ENCODE assay signal across 24 cellular contexts in the genomic region with DNA sequence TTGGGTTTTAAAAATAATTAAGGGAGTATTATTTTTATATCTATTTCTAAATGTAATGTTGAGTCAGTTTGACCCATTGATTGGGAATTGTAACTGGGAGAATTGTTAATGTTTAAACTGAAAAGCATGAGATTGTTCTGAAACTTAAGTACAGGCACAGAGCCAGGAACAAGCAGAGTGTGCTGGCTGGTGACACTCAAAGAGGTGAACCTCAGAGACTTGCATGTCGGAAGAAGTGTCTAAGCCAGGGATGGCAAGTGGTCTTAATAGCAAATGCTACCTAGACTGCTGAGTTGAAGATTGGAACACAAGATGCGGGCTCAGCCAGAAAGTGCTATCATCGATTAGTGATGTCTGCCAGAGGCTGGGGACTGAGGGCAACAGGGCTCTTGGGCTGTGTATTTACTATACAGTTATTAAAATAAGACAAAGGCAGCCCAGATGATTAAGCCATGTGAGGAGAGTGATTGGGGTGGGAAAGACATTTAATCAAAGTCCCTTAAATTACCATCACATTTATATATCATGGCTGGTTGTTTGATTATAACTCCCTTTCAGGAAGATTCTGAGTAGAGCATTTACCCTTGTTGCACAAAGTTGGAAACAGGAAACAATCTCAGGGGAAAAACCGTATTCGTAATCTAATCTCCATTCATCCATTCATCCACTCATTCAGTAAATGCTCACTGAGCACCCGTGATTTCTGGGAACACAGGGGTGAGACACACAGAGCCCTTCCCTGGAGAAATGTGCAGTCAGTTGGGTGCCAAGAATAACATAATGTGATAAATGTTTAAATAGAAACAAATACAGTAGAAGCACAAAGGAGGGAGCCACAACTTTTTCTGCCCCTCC. TPM values are rescaled to one million over a fixed set of nuclear protein-coding genes. Genes with fewer than 3 reads are reported as not detected.
A peak's percentile ranks its signal among the peaks of the same experiment; 100 is the strongest.
DNase-seq lines count a peak whose midpoint lies in the region; ATAC-seq, FAIRE-seq and TF ChIP-seq lines count a peak whose summit lies in the region.
"Had no signal": no experiment of that assay in that cellular context is flagged by ENCODE, and none has a peak within 500 bp of the region (broad histone marks: within the 10 kb centered on the region; RNA-seq: fewer than 3 reads in every experiment).

No MANE protein-coding gene starts in this region.

- H3K27me3 ChIP-seq in MG63 (no peaks in the 10 kb centered on the region), endocrine pancreas (ENCODE audit: control insufficient read depth, insufficient read depth, low read length) (no peaks in the 10 kb centered on the region), pancreas (no peaks in the 10 kb centered on the region)
- no peaks in the 10 kb centered on the region for H3K27me3 ChIP-seq in CD8-positive, alpha-beta memory T cell (ENCODE audit: insufficient read depth, low read length, poor library complexity, severe bottlenecking)

- H3K36me3 Mint-ChIP-seq in CD8-positive, alpha-beta memory T cell: no peaks in the 10 kb centered on the region
- H3K36me3 Mint-ChIP-seq: activated CD8-positive, alpha-beta memory T cell treated with anti-CD3 and anti-CD28 coated beads, Interleukin-2, amount 10 ng/mL, durations not matched to agents 7 days and 5 days; activated naive CD4-positive, alpha-beta T cell treated with anti-CD3 and anti-CD28 coated beads, Interleukin-2, amount 50 U/mL, for 24 hours; CD4-positive, CD25-positive, alpha-beta regulatory T cell; type B pancreatic cell had no signal

- no peak for FAIRE-seq in pancreas (lab: Jason Lieb, UNC)
- FAIRE-seq: H54 had no signal

- no peaks in the 10 kb centered on the region for H3K4me1 Mint-ChIP-seq in CD8-positive, alpha-beta memory T cell
- H3K4me1 Mint-ChIP-seq: activated CD4-positive, alpha-beta T cell treated with anti-CD3 and anti-CD28 coated beads, Interleukin-2, amount 10 ng/mL, durations not matched to agents 7 days and 5 days; activated CD8-positive, alpha-beta memory T cell treated with anti-CD3 and anti-CD28 coated beads, Interleukin-2, amount 10 ng/mL, durations not matched to agents 7 days and 5 days; activated naive CD4-positive, alpha-beta T cell treated with anti-CD3 and anti-CD28 coated beads, Interleukin-2, amount 50 U/mL, for 24 hours; CD4-positive, CD25-positive, alpha-beta regulatory T cell had no signal

- H3K36me3 ChIP-seq in MG63 (no peaks in the 10 kb centered on the region), endocrine pancreas (ENCODE audit: control insufficient read depth, insufficient read depth, low read length) (no peaks in the 10 kb centered on the region), pancreas (no peaks in the 10 kb centered on the region)
- H3K36me3 ChIP-seq in CD8-positive, alpha-beta memory T cell (ENCODE audit: insufficient read depth, low read length): no peaks in the 10 kb centered on the region

- peaks cover 0 to 6% (median 0%) of the 10 kb centered on the region in 5 donors for H3K9me3 Mint-ChIP-seq in CD8-positive, alpha-beta memory T cell
- H3K9me3 Mint-ChIP-seq: activated CD4-positive, alpha-beta T cell treated with anti-CD3 and anti-CD28 coated beads, Interleukin-2, amount 10 ng/mL, durations not matched to agents 7 days and 5 days; activated naive CD4-positive, alpha-beta T cell treated with anti-CD3 and anti-CD28 coated beads, Interleukin-2, amount 50 U/mL, for 24 hours; type B pancreatic cell had no signal

- no peak overlapping the region for H3K4me3 Mint-ChIP-seq in CD8-positive, alpha-beta memory T cell
- H3K4me3 Mint-ChIP-seq: activated CD4-positive, alpha-beta T cell treated with anti-CD3 and anti-CD28 coated beads, Interleukin-2, amount 10 ng/mL, durations not matched to agents 7 days and 5 days; activated CD8-positive, alpha-beta memory T cell treated with anti-CD3 and anti-CD28 coated beads, Interleukin-2, amount 10 ng/mL, durations not matched to agents 7 days and 5 days; activated naive CD4-positive, alpha-beta T cell treated with anti-CD3 and anti-CD28 coated beads, Interleukin-2, amount 50 U/mL, for 24 hours; CD4-positive, CD25-positive, alpha-beta regulatory T cell; type B pancreatic cell had no signal

- CTCF ChIA-PET in CD8-positive, alpha-beta memory T cell (lab: Charles Lee): no interaction called here

- peak; percentile 72 to 90 (median 82) for ATAC-seq in pancreas
- ATAC-seq in HG02623 (IDR thresholded peaks at IDR 0.05; ENCODE audit: unreplicated experiment): no peak
- ATAC-seq: activated CD8-positive, alpha-beta memory T cell treated with anti-CD3 and anti-CD28 coated beads, Interleukin-2, amount 10 ng/mL, durations not matched to agents 7 days and 5 days had no signal

- H3K4me1 ChIP-seq in endocrine pancreas (ENCODE audit: control insufficient read depth, insufficient read depth, low read length) (peaks cover 14% of the 10 kb centered on the region), pancreas (peaks cover 7 to 24% (median 18%) of the 10 kb centered on the region in 3 donors)
- no peaks in the 10 kb centered on the region for H3K4me1 ChIP-seq in CD8-positive, alpha-beta memory T cell (ENCODE audit: insufficient read depth, low read length)

- POLR2A ChIA-PET in CD8-positive, alpha-beta memory T cell (lab: Charles Lee): no interaction called here

- no peaks in the 10 kb centered on the region for H3K27me3 Mint-ChIP-seq in CD8-positive, alpha-beta memory T cell
- H3K27me3 Mint-ChIP-seq: activated CD4-positive, alpha-beta T cell treated with anti-CD3 and anti-CD28 coated beads, Interleukin-2, amount 10 ng/mL, durations not matched to agents 7 days and 5 days; activated CD8-positive, alpha-beta memory T cell treated with anti-CD3 and anti-CD28 coated beads, Interleukin-2, amount 10 ng/mL, durations not matched to agents 7 days and 5 days; activated naive CD4-positive, alpha-beta T cell treated with anti-CD3 and anti-CD28 coated beads, Interleukin-2, amount 50 U/mL, for 24 hours; CD4-positive, CD25-positive, alpha-beta regulatory T cell had no signal

- intact Hi-C loops in pancreas (cut with DNase I): no loop called here

- H3K27ac Mint-ChIP-seq in CD8-positive, alpha-beta memory T cell: no peak overlapping the region
- H3K27ac Mint-ChIP-seq: activated CD4-positive, alpha-beta T cell treated with anti-CD3 and anti-CD28 coated beads, Interleukin-2, amount 10 ng/mL, durations not matched to agents 7 days and 5 days; activated CD8-positive, alpha-beta memory T cell treated with anti-CD3 and anti-CD28 coated beads, Interleukin-2, amount 10 ng/mL, durations not matched to agents 7 days and 5 days; activated naive CD4-positive, alpha-beta T cell treated with anti-CD3 and anti-CD28 coated beads, Interleukin-2, amount 50 U/mL, for 24 hours; CD4-positive, CD25-positive, alpha-beta regulatory T cell; type B pancreatic cell had no signal

- H3K4me3 ChIP-seq in MG63 (no peak overlapping the region), endocrine pancreas (ENCODE audit: control insufficient read depth, insufficient read depth, low read length) (no peak overlapping the region), pancreas (no peak overlapping the region)
- H3K4me3 ChIP-seq in CD8-positive, alpha-beta memory T cell (ENCODE audit: low read length): no peak overlapping the region
- H3K4me3 ChIP-seq: SK-N-MC had no signal

- H3K27ac ChIP-seq in pancreas: peak overlapping the region in 2 of 4 donors; percentile 12 to 59
- no peak overlapping the region for H3K27ac ChIP-seq in CD8-positive, alpha-beta memory T cell (ENCODE audit: low read depth, low read length)
- H3K27ac ChIP-seq: SK-N-MC had no signal

- peak overlapping the region; percentile 5 for H3K9ac ChIP-seq in endocrine pancreas (ENCODE audit: control insufficient read depth, insufficient read depth, low read length)

- DNase-seq in MG63: peak; percentile 4
- peak; percentile 3 for DNase-seq in islet precursor cell
- DNase-seq in pancreas: peak in 3 of 6 donors; percentile 15 to 62 (median 22)
- no peak for DNase-seq in CD8-positive, alpha-beta memory T cell
- DNase-seq in NCI-H446 (lab: John Stamatoyannopoulos, UW): no peak
- DNase-seq: activated CD4-positive, alpha-beta T cell treated with anti-CD3 and anti-CD28 coated beads, Interleukin-2, amount 10 ng/mL, durations not matched to agents 7 days and 5 days; activated CD8-positive, alpha-beta memory T cell treated with anti-CD3 and anti-CD28 coated beads, Interleukin-2, amount 10 ng/mL, durations not matched to agents 7 days and 5 days; anterior cingulate cortex; CD4-positive, CD25-positive, alpha-beta regulatory T cell; effector memory CD4-positive, alpha-beta T cell; GDM1; head of caudate nucleus; NCI-H2107; NCI-H524 treated with DMSO at 0.1 percent for 48 hours; stimulated activated CD4-positive, alpha-beta T cell treated with anti-CD3 and anti-CD28 coated beads, Interleukin-12 subunit alpha, Interleukin-12 subunit beta, amount 100 ng/mL, for 4 hours; T-helper 2 cell had no signal

- 19% methylated on average over 6 of the region's 6 CpGs for whole genome bisulfite sequencing in pancreas, 2 donors

- no peak for TF ChIP-seq CTCF in pancreas (IDR thresholded peaks at IDR 0.05)

- no peaks in the 10 kb centered on the region for H3K9me3 ChIP-seq in MG63
- no peaks in the 10 kb centered on the region for H3K9me3 ChIP-seq in endocrine pancreas (ENCODE audit: control insufficient read depth, low read length)
- no peaks in the 10 kb centered on the region for H3K9me3 ChIP-seq in pancreas
- no peaks in the 10 kb centered on the region for H3K9me3 ChIP-seq in CD8-positive, alpha-beta memory T cell (ENCODE audit: low read length)

RNA-seq across cellular contexts. Expression of gene C8A, which starts 42.8 kb away (rescaled TPM):
- total RNA-seq in MG63 (2014; rRNA removed; shearing (Covaris generic); ENCODE audit: low replicate concordance): not detected in 2 replicates
- under 1 TPM in 4 of 6 donors, not detected in 2; 0.08 to 0.38 (median 0.11) TPM for total RNA-seq in pancreas
- not detected for polyA plus RNA-seq in pancreas
- total RNA-seq in CD8-positive, alpha-beta memory T cell: not detected
- polyA plus RNA-seq in CD8-positive, alpha-beta memory T cell: not detected
- total RNA-seq: activated CD4-positive, alpha-beta T cell treated with anti-CD3 and anti-CD28 coated beads, Interleukin-2, amount 10 ng/mL, durations not matched to agents 7 days and 5 days; activated CD8-positive, alpha-beta memory T cell treated with anti-CD3 and anti-CD28 coated beads, Interleukin-2, amount 10 ng/mL, durations not matched to agents 7 days and 5 days; CD4-positive, CD25-positive, alpha-beta regulatory T cell; lung microvascular endothelial cell; myocyte had no signal
- polyA plus RNA-seq: CD4-positive, CD25-positive, alpha-beta regulatory T cell had no signal

Comparison
In these comparisons a context has a peak if more than half of its experiments do, and no peak if none do; other contexts are left out.
1. DNase-seq: peak in MG63 (single experiment) and islet precursor cell (single experiment); none in CD8-positive, alpha-beta memory T cell (0 of 5) and NCI-H446 (0 of 2).